Comparison of ENCODE assay signal across 28 cellular contexts in genomic region chr5:51271261-51271660, GRCh38.
"Had no signal": no experiment of that assay in that cellular context is flagged by ENCODE, and none has a peak within 500 bp of the region (broad histone marks: within the 10 kb centered on the region; RNA-seq: fewer than 3 reads in every experiment).

No MANE protein-coding gene starts in this region.

- H3K27me3 ChIP-seq: brain microvascular endothelial cell, esophagus muscularis mucosa, foreskin keratinocyte, gastrocnemius medialis, heart left ventricle had no signal

- H3K4me3 ChIP-seq: esophagus muscularis mucosa, gastrocnemius medialis, heart left ventricle had no signal

- H3K4me1 ChIP-seq: esophagus muscularis mucosa, foreskin keratinocyte, gastrocnemius medialis, heart left ventricle had no signal

- H3K9me3 ChIP-seq: esophagus muscularis mucosa, gastrocnemius medialis, heart left ventricle had no signal

- H3K36me3 ChIP-seq: brain microvascular endothelial cell, esophagus muscularis mucosa, gastrocnemius medialis, heart left ventricle had no signal

- DNase-seq: activated CD4-positive, alpha-beta memory T cell treated with anti-CD3 and anti-CD28 coated beads, Interleukin-2, amount 10 ng/mL, durations not matched to agents 7 days and 5 days; activated CD4-positive, alpha-beta T cell treated with anti-CD3 and anti-CD28 coated beads for 1 hour; activated CD4-positive, alpha-beta T cell treated with anti-CD3 and anti-CD28 coated beads for 4 hours; activated CD4-positive, alpha-beta T cell treated with anti-CD3 and anti-CD28 coated beads, Interleukin-2, amount 10 ng/mL, durations not matched to agents 7 days and 5 days; activated CD4-positive, alpha-beta T cell treated with anti-CD3 and anti-CD28 coated beads, Interleukin-2, amount 50 U/mL, for 4 hours; activated CD8-positive, alpha-beta memory T cell treated with anti-CD3 and anti-CD28 coated beads, Interleukin-2, amount 50 U/mL, for 48 hours; activated effector memory CD4-positive, alpha-beta T cell treated with Interleukin-2 at 50 U/mL for 16 hours; activated gamma-delta T cell treated with Interleukin-2 at 50 U/mL for 16 hours; activated naive CD4-positive, alpha-beta T cell treated with anti-CD3 and anti-CD28 coated beads, Interleukin-2, amount 50 U/mL, for 16 hours; activated naive CD4-positive, alpha-beta T cell treated with Interleukin-2 at 50 U/mL for 16 hours; activated T-cell treated with anti-CD3 and anti-CD28 coated beads, Interleukin-2, amount 50 U/mL, for 4 hours; amniotic stem cell; anterior cingulate cortex; brain microvascular endothelial cell; cerebellar nuclear complex; cortex of kidney; dermis blood vessel endothelial cell; effector CD4-positive, alpha-beta T cell; effector memory CD8-positive, alpha-beta T cell; erythroblast; foreskin keratinocyte; gastrocnemius medialis; glutamatergic neuron; heart left ventricle; T-helper 2 cell had no signal

- FAIRE-seq: astrocyte, bronchial epithelial cell had no signal

- H3K27ac ChIP-seq: brain microvascular endothelial cell, esophagus muscularis mucosa, foreskin keratinocyte, gastrocnemius medialis, heart left ventricle had no signal
